In genomic region chr22:24583221-24583971, GRCh38 we compare ENCODE assay signal across 9 cellular contexts. TPM values are rescaled to one million over a fixed set of nuclear protein-coding genes. Genes with fewer than 3 reads are reported as not detected.
DNase-seq lines count a peak whose midpoint lies in the region; ATAC-seq and TF ChIP-seq lines count a peak whose summit lies in the region.
"Had no signal": no experiment of that assay in that cellular context is flagged by ENCODE, and none has a peak within 500 bp of the region (broad histone marks: within the 10 kb centered on the region; RNA-seq: fewer than 3 reads in every experiment).

No MANE protein-coding gene starts in this region.

- no peaks in the 10 kb centered on the region for H3K9me3 Mint-ChIP-seq in stimulated activated naive B cell treated with anti-CD40 and anti-IgM and Interleukin-4, amounts not matched to agents 10 μg/mL and 1 μg/mL and 100 μg/mL, for 72 hours
- H3K9me3 Mint-ChIP-seq in CD8-positive, alpha-beta memory T cell = no peaks in the 10 kb centered on the region

- H3K4me1 Mint-ChIP-seq in stimulated activated naive B cell treated with anti-CD40 and anti-IgM and Interleukin-4, amounts not matched to agents 10 μg/mL and 1 μg/mL and 100 μg/mL, for 72 hours = no peaks in the 10 kb centered on the region
- H3K4me1 Mint-ChIP-seq in CD8-positive, alpha-beta memory T cell = no peaks in the 10 kb centered on the region

- TF ChIP-seq CTCF in KMS-11 (conservative IDR thresholded peaks at IDR 0.05; ENCODE audit: low read depth, low read length) (no peak), RWPE1 (conservative IDR thresholded peaks at IDR 0.05; ENCODE audit: low read depth) (no peak)

- no peak overlapping the region for H3K4me3 ChIP-seq in KMS-11 (IDR thresholded peaks at IDR 0.05; ENCODE audit: insufficient read depth, low read depth, low read length)
- H3K4me3 ChIP-seq in CD8-positive, alpha-beta memory T cell (ENCODE audit: low read length) = no peak overlapping the region
- H3K4me3 ChIP-seq: GM12878 had no signal

- peak overlapping the region; percentile 60; the same call in 1 of the 2 replicates for H3K4me2 ChIP-seq in KMS-11

- H3K36me3 Mint-ChIP-seq in stimulated activated naive B cell treated with anti-CD40 and anti-IgM and Interleukin-4, amounts not matched to agents 10 μg/mL and 1 μg/mL and 100 μg/mL, for 72 hours = peaks cover 2 to 4% of the 10 kb centered on the region in 2 donors
- no peaks in the 10 kb centered on the region for H3K36me3 Mint-ChIP-seq in CD8-positive, alpha-beta memory T cell

- DNase-seq in RWPE1 (ENCODE audit: low spot score) (no peak), cardiac septum (ENCODE audit: low spot score) (peak; percentile 71), HEK293T (ENCODE audit: extremely low spot score) (no peak)
- DNase-seq in stimulated activated naive B cell treated with anti-CD40 and anti-IgM and Interleukin-4, amounts not matched to agents 10 μg/mL and 1 μg/mL and 100 μg/mL, for 72 hours = no peak
- DNase-seq in CD8-positive, alpha-beta memory T cell = no peak

- H3K27me3 Mint-ChIP-seq in stimulated activated naive B cell treated with anti-CD40 and anti-IgM and Interleukin-4, amounts not matched to agents 10 μg/mL and 1 μg/mL and 100 μg/mL, for 72 hours = no peaks in the 10 kb centered on the region
- no peaks in the 10 kb centered on the region for H3K27me3 Mint-ChIP-seq in CD8-positive, alpha-beta memory T cell

- H3K27me3 ChIP-seq in KMS-11 (ENCODE audit: insufficient read depth, low read depth) = no peaks in the 10 kb centered on the region
- H3K27me3 ChIP-seq in CD8-positive, alpha-beta memory T cell (ENCODE audit: insufficient read depth, low read length, poor library complexity, severe bottlenecking) = no peaks in the 10 kb centered on the region

- H3K27ac Mint-ChIP-seq in stimulated activated naive B cell treated with anti-CD40 and anti-IgM and Interleukin-4, amounts not matched to agents 10 μg/mL and 1 μg/mL and 100 μg/mL, for 72 hours = peak overlapping the region; percentile 51
- no peak overlapping the region for H3K27ac Mint-ChIP-seq in CD8-positive, alpha-beta memory T cell

- no peak overlapping the region for H3K9ac ChIP-seq in KMS-11

- no peak overlapping the region for H2AFZ ChIP-seq in KMS-11 (ENCODE audit: low read depth)

- H4K20me1 ChIP-seq in KMS-11 (ENCODE audit: insufficient read depth) = no peaks in the 10 kb centered on the region

- no peaks in the 10 kb centered on the region for H3K36me3 ChIP-seq in KMS-11 (ENCODE audit: insufficient read depth)
- no peaks in the 10 kb centered on the region for H3K36me3 ChIP-seq in CD8-positive, alpha-beta memory T cell (ENCODE audit: insufficient read depth, low read length)

- CTCF ChIA-PET in RWPE1 (lab: Yijun Ruan, JAX) = no interaction called here
- CTCF ChIA-PET in HEK293T (lab: Yijun Ruan, JAX) = interaction anchor here (0.6 kb wide), 1 partner anchor 364 kb away, joined by 7 read pairs; no protein-coding TSS in a partner anchor
- CTCF ChIA-PET in CD8-positive, alpha-beta memory T cell (lab: Charles Lee) = interaction anchor here (1.0 kb wide), 1 partner anchor 9 kb away, joined by 3 read pairs; no protein-coding TSS in a partner anchor

- no peak for ATAC-seq in stimulated activated naive B cell treated with anti-CD40 and anti-IgM and Interleukin-4, amounts not matched to agents 10 μg/mL and 1 μg/mL and 100 μg/mL, for 72 hours (replicated peaks)
- ATAC-seq in GM18909 (IDR thresholded peaks at IDR 0.05; ENCODE audit: poor library complexity, unreplicated experiment) (no peak), GM18868 (IDR thresholded peaks at IDR 0.05; ENCODE audit: unreplicated experiment) (no peak)
- ATAC-seq: GM12878 had no signal

- no peaks in the 10 kb centered on the region for H3K79me2 ChIP-seq in KMS-11 (ENCODE audit: insufficient read depth, low read depth)

- intact Hi-C loops in cardiac septum (cut with DNase I) = no loop called here

- H3K4me1 ChIP-seq in KMS-11 (ENCODE audit: low read depth, poor library complexity, severe bottlenecking) = peaks cover 11% of the 10 kb centered on the region
- no peaks in the 10 kb centered on the region for H3K4me1 ChIP-seq in CD8-positive, alpha-beta memory T cell (ENCODE audit: insufficient read depth, low read length)

- H3K27ac ChIP-seq in KMS-11 (no peak overlapping the region), RWPE1 (peak overlapping the region; percentile 65)
- H3K27ac ChIP-seq in CD8-positive, alpha-beta memory T cell (ENCODE audit: low read depth, low read length) = no peak overlapping the region

- H3K4me3 Mint-ChIP-seq in stimulated activated naive B cell treated with anti-CD40 and anti-IgM and Interleukin-4, amounts not matched to agents 10 μg/mL and 1 μg/mL and 100 μg/mL, for 72 hours = no peak overlapping the region
- H3K4me3 Mint-ChIP-seq in CD8-positive, alpha-beta memory T cell = no peak overlapping the region

- no peaks in the 10 kb centered on the region for H3K9me3 ChIP-seq in CD8-positive, alpha-beta memory T cell (ENCODE audit: low read length)

- POLR2A ChIA-PET in RWPE1 (lab: Yijun Ruan, JAX; ENCODE audit: low non-redundant PET) = no interaction called here
- POLR2A ChIA-PET in HEK293T (lab: Yijun Ruan, JAX) = interaction anchor here (0.9 to 2.0 kb wide), 3 partner anchors 9 to 28 kb away, joined by 3 to 14 read pairs (median 6); partner anchors contain the start of genes GUCD1 and LRRC75B
- POLR2A ChIA-PET in CD8-positive, alpha-beta memory T cell (lab: Charles Lee) = no interaction called here

TF ChIP-seq in HEK293T, 16 proteins besides CTCF, POLR2A, EP300 and RAD21:
- no peak for TF ChIP-seq FOXM1 (IDR thresholded peaks at IDR 0.05; ENCODE audit: borderline replicate concordance)

RNA-seq across cellular contexts. Expression of gene LRRC75B, which starts 9.5 kb away (rescaled TPM):
- total RNA-seq in cardiac septum = 4.2 TPM
- 1 to 10 TPM in 1 of 2 experiments, under 1 TPM in 1; 0.84 to 1.4 TPM for total RNA-seq in CD8-positive, alpha-beta memory T cell
- polyA plus RNA-seq in CD8-positive, alpha-beta memory T cell = not detected

RNA-seq across cellular contexts. Expression of gene GGT1, which starts 19.6 kb away (rescaled TPM):
- 2.0 TPM for total RNA-seq in cardiac septum
- total RNA-seq in CD8-positive, alpha-beta memory T cell = 10 to 100 TPM; 36.9 to 39.1 TPM
- polyA plus RNA-seq in CD8-positive, alpha-beta memory T cell = 12.1 TPM

RNA-seq across cellular contexts. Expression of gene SNRPD3, which starts 27.6 kb away (rescaled TPM):
- 62.9 TPM for total RNA-seq in cardiac septum
- total RNA-seq in CD8-positive, alpha-beta memory T cell = 100 to 1,000 TPM; 205 to 217 TPM
- 112 TPM for polyA plus RNA-seq in CD8-positive, alpha-beta memory T cell

RNA-seq across cellular contexts. Expression of gene GUCD1, which starts 28.5 kb away (rescaled TPM):
- total RNA-seq in cardiac septum = 97.4 TPM
- 100 to 1,000 TPM; 115 to 123 TPM for total RNA-seq in CD8-positive, alpha-beta memory T cell
- polyA plus RNA-seq in CD8-positive, alpha-beta memory T cell = 50.8 TPM

Comparison
In these comparisons a context has a peak if more than half of its experiments do, and no peak if none do; other contexts are left out.
1. RNA of gene GGT1, which starts 19.6 kb away (total RNA-seq): 36.9 to 39.1 TPM in CD8-positive, alpha-beta memory T cell; 2.0 TPM in cardiac septum (single experiment); every median in the first group is over 10 times any median in the second.